In genomic region chr10:6086375-6087233, GRCh38 we compare ENCODE assay signal across 8 cellular contexts. TPM values are rescaled to one million over a fixed set of nuclear protein-coding genes. Genes with fewer than 3 reads are reported as not detected.
DNase-seq lines count a peak whose midpoint lies in the region; ATAC-seq, FAIRE-seq and TF ChIP-seq lines count a peak whose summit lies in the region.

No MANE protein-coding gene starts in this region.

- in situ Hi-C loops in KBM-7 (cut with MboI; ENCODE audit: low pct_unique_long_range_greater_than_20kb, low sequenced_read_pairs): no loop called here

- no peak for TF ChIP-seq EP300 in neural cell (conservative IDR thresholded peaks at IDR 0.05; ENCODE audit: poor library complexity, severe bottlenecking)

- peaks cover 22% of the 10 kb centered on the region for H3K79me2 ChIP-seq in neural cell (replicated peaks; ENCODE audit: insufficient read depth, low read length)

- peaks cover 0 to 2% of the 10 kb centered on the region in 2 donors for H3K36me3 Mint-ChIP-seq in CD14-positive monocyte
- H3K36me3 Mint-ChIP-seq in activated T-helper 17 cell treated with anti-CD3 and anti-CD28 coated beads, Interleukin-2, amount 50 U/mL, for 72 hours (ENCODE audit: low read depth): peaks cover 47% of the 10 kb centered on the region

- H3K9ac ChIP-seq in neural cell (ENCODE audit: low read length): no peak overlapping the region

- FAIRE-seq in RCC 7860 (lab: Jason Lieb, UNC): no peak

- no peak overlapping the region for H3K27ac ChIP-seq in neural cell (ENCODE audit: low read length)

- intact Hi-C loops in CD14-positive monocyte (cut with micrococcal nuclease): no loop called here

- no peaks in the 10 kb centered on the region for H3K27me3 ChIP-seq in neural cell (ENCODE audit: insufficient read depth, low read depth, low read length)

- H3K4me2 ChIP-seq in neural cell (ENCODE audit: low read length): no peak overlapping the region

- H3K9me3 Mint-ChIP-seq in CD14-positive monocyte: peaks cover 0 to 4% (median 0%) of the 10 kb centered on the region in 7 donors
- no peaks in the 10 kb centered on the region for H3K9me3 Mint-ChIP-seq in activated T-helper 17 cell treated with anti-CD3 and anti-CD28 coated beads, Interleukin-2, amount 50 U/mL, for 72 hours

- no peak for TF ChIP-seq RAD21 in neural cell (conservative IDR thresholded peaks at IDR 0.05)

- H3K4me3 Mint-ChIP-seq in CD14-positive monocyte: peak overlapping the region; percentile 72 to 91
- H3K4me3 Mint-ChIP-seq in activated T-helper 17 cell treated with anti-CD3 and anti-CD28 coated beads, Interleukin-2, amount 50 U/mL, for 72 hours: peak overlapping the region; percentile 95

- H2AFZ ChIP-seq in neural cell (ENCODE audit: low read depth, low read length): no peak overlapping the region

- no peaks in the 10 kb centered on the region for H3K9me2 ChIP-seq in neural cell (ENCODE audit: insufficient read depth, low read length)

- H3K36me3 ChIP-seq in neural cell (ENCODE audit: insufficient read depth, low read length): no peaks in the 10 kb centered on the region

- no peak overlapping the region for H3K4me3 ChIP-seq in fibroblast of pulmonary artery (replicated peaks; ENCODE audit: low read depth, low read length)
- H3K4me3 ChIP-seq in neural cell (ENCODE audit: low read length): no peak overlapping the region

- peaks cover 0 to 8% (median 6%) of the 10 kb centered on the region in 3 donors for H3K27me3 Mint-ChIP-seq in CD14-positive monocyte (ENCODE audit: low read depth in 3 of 3)
- H3K27me3 Mint-ChIP-seq in activated T-helper 17 cell treated with anti-CD3 and anti-CD28 coated beads, Interleukin-2, amount 50 U/mL, for 72 hours: no peaks in the 10 kb centered on the region

- peak; percentile 96 for TF ChIP-seq CTCF in CD14-positive monocyte (IDR thresholded peaks at IDR 0.05)
- peak; percentile 90 for TF ChIP-seq CTCF in fibroblast of pulmonary artery (IDR thresholded peaks at IDR 0.05; ENCODE audit: low read length, missing control alignments)
- TF ChIP-seq CTCF in neural cell (IDR thresholded peaks at IDR 0.05; ENCODE audit: poor library complexity, severe bottlenecking): peak; percentile 73

- H3K27ac Mint-ChIP-seq in CD14-positive monocyte: peak overlapping the region in 5 of 7 donors; percentile 49 to 85 (median 55)
- peak overlapping the region; percentile 88 for H3K27ac Mint-ChIP-seq in activated T-helper 17 cell treated with anti-CD3 and anti-CD28 coated beads, Interleukin-2, amount 50 U/mL, for 72 hours

- peak; percentile 35 for ATAC-seq in GM19468 (IDR thresholded peaks at IDR 0.05; ENCODE audit: extremely low read depth, unreplicated experiment)
- peak; percentile 34 for ATAC-seq in activated T-helper 17 cell treated with anti-CD3 and anti-CD28 coated beads, Interleukin-2, amount 50 U/mL, for 72 hours (replicated peaks)

- H4K20me1 ChIP-seq in neural cell (ENCODE audit: insufficient read depth): peaks cover 4% of the 10 kb centered on the region

- no peaks in the 10 kb centered on the region for H3K9me3 ChIP-seq in neural cell (ENCODE audit: low read length)

- H3K4me1 Mint-ChIP-seq in CD14-positive monocyte: peaks cover 32% of the 10 kb centered on the region
- H3K4me1 Mint-ChIP-seq in activated T-helper 17 cell treated with anti-CD3 and anti-CD28 coated beads, Interleukin-2, amount 50 U/mL, for 72 hours: peaks cover 57% of the 10 kb centered on the region

- peak; percentile 83 for DNase-seq in CD14-positive monocyte (ENCODE audit: low spot score)
- peak; percentile 92 for DNase-seq in KBM-7
- peak; percentile 54 for DNase-seq in RCC 7860 (ENCODE audit: low spot score)
- DNase-seq in fibroblast of pulmonary artery (ENCODE audit: low read depth): peak; percentile 94
- DNase-seq in stimulated activated naive CD4-positive, alpha-beta T cell (lab: John Stamatoyannopoulos, UW): peak; percentile 58 to 84 (median 74)

- no peaks in the 10 kb centered on the region for H3F3A ChIP-seq in neural cell (ENCODE audit: insufficient read depth, low read length, poor library complexity, severe bottlenecking)

TF ChIP-seq in neural cell, 6 proteins besides CTCF, POLR2A, EP300 and RAD21:
- TF ChIP-seq MXI1 (conservative IDR thresholded peaks at IDR 0.05; ENCODE audit: poor library complexity, severe bottlenecking) (no peak), TAF1 (IDR thresholded peaks at IDR 0.05; ENCODE audit: low read depth) (no peak), SMC3 (conservative IDR thresholded peaks at IDR 0.05; ENCODE audit: poor library complexity) (no peak), EZH2 (IDR thresholded peaks at IDR 0.05; ENCODE audit: borderline replicate concordance, insufficient read depth, low read length, poor library complexity, severe bottlenecking) (no peak), POLR2AphosphoS5 (IDR thresholded peaks at IDR 0.05) (no peak)

RNA-seq across cellular contexts. Expression of gene RBM17, which starts 2.2 kb away (rescaled TPM):
- polyA plus RNA-seq in CD14-positive monocyte (10 to 100 TPM; 44.5 to 51.4 TPM), neural cell (109 and 114 TPM in 2 replicates)
- total RNA-seq in activated T-helper 17 cell treated with anti-CD3 and anti-CD28 coated beads, Interleukin-2, amount 50 U/mL, for 72 hours: 100 to 1,000 TPM; 157 to 253 TPM
- 52.3 and 74.0 TPM in 2 replicates for polyA minus RNA-seq in neural cell

RNA-seq across cellular contexts. Expression of gene IL2RA, which starts 24.4 kb away (rescaled TPM):
- under 1 TPM in 1 of 2 donors, not detected in 1; 0.06 TPM for polyA plus RNA-seq in CD14-positive monocyte
- 1,000 to 10,000 TPM; 1,342 to 1,348 TPM for total RNA-seq in activated T-helper 17 cell treated with anti-CD3 and anti-CD28 coated beads, Interleukin-2, amount 50 U/mL, for 72 hours
- not detected in 2 replicates for polyA plus RNA-seq in neural cell
- not detected in 2 replicates for polyA minus RNA-seq in neural cell
